In genomic region chr11:130097285-130097684, GRCh38 we compare ENCODE assay signal across 29 cellular contexts.
"Had no signal": no experiment of that assay in that cellular context is flagged by ENCODE, and none has a peak within 500 bp of the region (broad histone marks: within the 10 kb centered on the region; RNA-seq: fewer than 3 reads in every experiment).

No MANE protein-coding gene starts in this region.

- H3K36me3 Mint-ChIP-seq: activated naive CD4-positive, alpha-beta T cell treated with anti-CD3 and anti-CD28 coated beads, Interleukin-2, amount 10 ng/mL, durations not matched to agents 7 days and 5 days; activated naive CD4-positive, alpha-beta T cell treated with anti-CD3 and anti-CD28 coated beads, Interleukin-2, amount 50 U/mL, for 72 hours; activated naive CD8-positive, alpha-beta T cell treated with anti-CD3 and anti-CD28 coated beads, Interleukin-2, amount 10 ng/mL, durations not matched to agents 7 days and 5 days had no signal

- ATAC-seq: activated naive CD4-positive, alpha-beta T cell treated with anti-CD3 and anti-CD28 coated beads, Interleukin-2, amount 50 U/mL, for 72 hours; activated T-cell treated with anti-CD3 and anti-CD28 coated beads, Interleukin-2, amount 50 U/mL, for 72 hours; foreskin keratinocyte; gastroesophageal sphincter; heart right ventricle had no signal

- H3K4me3 ChIP-seq: ascending aorta, coronary artery, dorsolateral prefrontal cortex, esophagus muscularis mucosa, gastroesophageal sphincter, heart right ventricle had no signal

- H3K9me3 ChIP-seq: ascending aorta, esophagus muscularis mucosa, gastroesophageal sphincter, heart right ventricle had no signal

- FAIRE-seq: bronchial epithelial cell had no signal

- H3K27me3 Mint-ChIP-seq: activated CD4-positive, alpha-beta memory T cell treated with anti-CD3 and anti-CD28 coated beads, Interleukin-2, amount 10 ng/mL, durations not matched to agents 7 days and 5 days; activated CD4-positive, alpha-beta T cell treated with anti-CD3 and anti-CD28 coated beads, Interleukin-2, amount 10 ng/mL, durations not matched to agents 7 days and 5 days; activated T-cell treated with anti-CD3 and anti-CD28 coated beads, Interleukin-2, amount 50 U/mL, for 24 hours; central memory CD8-positive, alpha-beta T cell; dendritic cell treated with granulocyte-macrophage colony-stimulating factor and Interleukin-4, amounts not matched to agents 40 ng/mL and 50 ng/mL, for 4 days had no signal

- H3K27ac ChIP-seq: ascending aorta, brain microvascular endothelial cell, coronary artery, dorsolateral prefrontal cortex, esophagus muscularis mucosa, foreskin keratinocyte, gastroesophageal sphincter, heart right ventricle had no signal

- H3K9me3 Mint-ChIP-seq: activated CD4-positive, alpha-beta memory T cell treated with anti-CD3 and anti-CD28 coated beads, Interleukin-2, amount 10 ng/mL, durations not matched to agents 7 days and 5 days; activated CD4-positive, alpha-beta T cell treated with anti-CD3 and anti-CD28 coated beads, Interleukin-2, amount 10 ng/mL, durations not matched to agents 7 days and 5 days; activated naive CD4-positive, alpha-beta T cell treated with anti-CD3 and anti-CD28 coated beads, Interleukin-2, amount 10 ng/mL, durations not matched to agents 7 days and 5 days; activated naive CD4-positive, alpha-beta T cell treated with anti-CD3 and anti-CD28 coated beads, Interleukin-2, amount 50 U/mL, for 72 hours; activated naive CD8-positive, alpha-beta T cell treated with anti-CD3 and anti-CD28 coated beads, Interleukin-2, amount 10 ng/mL, durations not matched to agents 7 days and 5 days; activated T-cell treated with anti-CD3 and anti-CD28 coated beads, Interleukin-2, amount 50 U/mL, for 24 hours; activated T-cell treated with anti-CD3 and anti-CD28 coated beads, Interleukin-2, amount 50 U/mL, for 72 hours; central memory CD8-positive, alpha-beta T cell; dendritic cell treated with granulocyte-macrophage colony-stimulating factor and Interleukin-4, amounts not matched to agents 40 ng/mL and 50 ng/mL, for 4 days had no signal

- H3K27me3 ChIP-seq: ascending aorta, brain microvascular endothelial cell, dorsolateral prefrontal cortex, esophagus muscularis mucosa, foreskin keratinocyte, gastroesophageal sphincter, heart right ventricle had no signal

- H3K4me1 Mint-ChIP-seq: activated CD4-positive, alpha-beta memory T cell treated with anti-CD3 and anti-CD28 coated beads, Interleukin-2, amount 10 ng/mL, durations not matched to agents 7 days and 5 days; activated CD4-positive, alpha-beta T cell treated with anti-CD3 and anti-CD28 coated beads, Interleukin-2, amount 10 ng/mL, durations not matched to agents 7 days and 5 days; activated naive CD4-positive, alpha-beta T cell treated with anti-CD3 and anti-CD28 coated beads, Interleukin-2, amount 10 ng/mL, durations not matched to agents 7 days and 5 days; activated naive CD8-positive, alpha-beta T cell treated with anti-CD3 and anti-CD28 coated beads, Interleukin-2, amount 10 ng/mL, durations not matched to agents 7 days and 5 days had no signal

- H3K4me3 Mint-ChIP-seq: activated CD4-positive, alpha-beta memory T cell treated with anti-CD3 and anti-CD28 coated beads, Interleukin-2, amount 10 ng/mL, durations not matched to agents 7 days and 5 days; activated CD4-positive, alpha-beta T cell treated with anti-CD3 and anti-CD28 coated beads, Interleukin-2, amount 10 ng/mL, durations not matched to agents 7 days and 5 days; activated naive CD4-positive, alpha-beta T cell treated with anti-CD3 and anti-CD28 coated beads, Interleukin-2, amount 10 ng/mL, durations not matched to agents 7 days and 5 days; activated naive CD8-positive, alpha-beta T cell treated with anti-CD3 and anti-CD28 coated beads, Interleukin-2, amount 10 ng/mL, durations not matched to agents 7 days and 5 days; activated T-cell treated with anti-CD3 and anti-CD28 coated beads, Interleukin-2, amount 50 U/mL, for 24 hours; activated T-cell treated with anti-CD3 and anti-CD28 coated beads, Interleukin-2, amount 50 U/mL, for 72 hours; central memory CD8-positive, alpha-beta T cell; dendritic cell treated with granulocyte-macrophage colony-stimulating factor and Interleukin-4, amounts not matched to agents 40 ng/mL and 50 ng/mL, for 4 days; endodermal cell had no signal

- DNase-seq: activated CD4-positive, alpha-beta memory T cell treated with anti-CD3 and anti-CD28 coated beads, Interleukin-2, amount 10 ng/mL, durations not matched to agents 7 days and 5 days; activated CD4-positive, alpha-beta T cell treated with anti-CD3 and anti-CD28 coated beads for 1 hour; activated CD4-positive, alpha-beta T cell treated with anti-CD3 and anti-CD28 coated beads for 4 hours; activated CD4-positive, alpha-beta T cell treated with anti-CD3 and anti-CD28 coated beads, Interleukin-2, amount 10 ng/mL, durations not matched to agents 7 days and 5 days; activated CD4-positive, alpha-beta T cell treated with anti-CD3 and anti-CD28 coated beads, Interleukin-2, amount 50 U/mL, for 4 hours; activated CD8-positive, alpha-beta memory T cell treated with anti-CD3 and anti-CD28 coated beads, Interleukin-2, amount 50 U/mL, for 48 hours; activated gamma-delta T cell; activated naive CD4-positive, alpha-beta T cell; activated naive CD4-positive, alpha-beta T cell treated with anti-CD3 and anti-CD28 coated beads, Interleukin-2, amount 10 ng/mL, durations not matched to agents 7 days and 5 days; activated naive CD8-positive, alpha-beta T cell treated with anti-CD3 and anti-CD28 coated beads, Interleukin-2, amount 10 ng/mL, durations not matched to agents 7 days and 5 days; activated T-cell treated with anti-CD3 and anti-CD28 coated beads for 4 hours; activated T-cell treated with anti-CD3 and anti-CD28 coated beads, Interleukin-2, amount 50 U/mL, for 24 hours; activated T-cell treated with anti-CD3 and anti-CD28 coated beads, Interleukin-2, amount 50 U/mL, for 72 hours; brain microvascular endothelial cell; dorsolateral prefrontal cortex; effector memory CD4-positive, alpha-beta T cell; endodermal cell; erythroblast; foreskin keratinocyte; heart right ventricle; T-helper 2 cell had no signal

- H3K27ac Mint-ChIP-seq: activated CD4-positive, alpha-beta memory T cell treated with anti-CD3 and anti-CD28 coated beads, Interleukin-2, amount 10 ng/mL, durations not matched to agents 7 days and 5 days; activated CD4-positive, alpha-beta T cell treated with anti-CD3 and anti-CD28 coated beads, Interleukin-2, amount 10 ng/mL, durations not matched to agents 7 days and 5 days; activated naive CD4-positive, alpha-beta T cell treated with anti-CD3 and anti-CD28 coated beads, Interleukin-2, amount 10 ng/mL, durations not matched to agents 7 days and 5 days; activated naive CD4-positive, alpha-beta T cell treated with anti-CD3 and anti-CD28 coated beads, Interleukin-2, amount 50 U/mL, for 72 hours; activated naive CD8-positive, alpha-beta T cell treated with anti-CD3 and anti-CD28 coated beads, Interleukin-2, amount 10 ng/mL, durations not matched to agents 7 days and 5 days; activated T-cell treated with anti-CD3 and anti-CD28 coated beads, Interleukin-2, amount 50 U/mL, for 24 hours; activated T-cell treated with anti-CD3 and anti-CD28 coated beads, Interleukin-2, amount 50 U/mL, for 72 hours; dendritic cell treated with granulocyte-macrophage colony-stimulating factor and Interleukin-4, amounts not matched to agents 40 ng/mL and 50 ng/mL, for 4 days; endodermal cell had no signal

- H3K36me3 ChIP-seq: ascending aorta, brain microvascular endothelial cell, esophagus muscularis mucosa, gastroesophageal sphincter, heart right ventricle had no signal
